20 cellular contexts compared by ENCODE assay signal in the genomic region with DNA sequence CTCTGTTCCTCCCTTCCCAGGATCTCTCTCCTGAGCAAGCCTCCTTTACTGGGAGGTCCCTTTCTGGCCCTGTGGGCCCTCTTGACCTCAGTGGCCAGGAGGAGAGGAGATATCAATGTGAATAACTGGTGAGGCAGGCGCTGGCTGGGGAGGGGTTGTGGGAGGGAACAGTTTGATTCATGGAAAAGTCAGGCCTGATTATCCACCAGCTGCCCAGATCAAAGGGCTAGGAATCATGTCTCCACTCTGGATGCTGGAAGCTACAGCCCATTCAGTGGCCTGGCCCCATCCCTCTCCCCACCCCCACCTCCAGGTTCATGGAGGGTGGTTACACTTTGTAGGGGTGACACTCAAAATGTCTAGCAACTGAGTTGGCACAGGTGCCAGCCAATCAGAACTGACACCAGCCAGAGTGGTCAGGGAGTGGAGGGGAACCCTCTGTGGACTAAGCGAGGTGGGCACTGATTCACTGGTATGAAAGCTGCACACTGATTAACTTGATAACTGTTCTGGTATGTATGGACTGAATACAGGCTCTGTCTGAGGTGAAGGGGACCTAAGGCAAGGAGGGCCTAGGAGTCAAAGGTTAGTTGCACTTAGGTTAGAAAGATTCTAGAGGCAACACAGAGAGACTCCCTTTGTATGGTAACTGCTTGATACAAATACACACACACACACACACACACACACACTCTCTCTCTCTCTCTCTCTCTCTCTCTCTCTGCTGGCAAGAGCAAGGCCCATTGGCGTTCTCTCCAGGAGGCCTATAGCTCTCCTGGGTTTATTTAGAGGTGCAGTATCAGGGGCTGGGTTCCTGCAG. TPM values are rescaled to one million over a fixed set of nuclear protein-coding genes. Genes with fewer than 3 reads are reported as not detected.
DNase-seq lines count a peak whose midpoint lies in the region; FAIRE-seq and TF ChIP-seq lines count a peak whose summit lies in the region.
"Had no signal": no experiment of that assay in that cellular context is flagged by ENCODE, and none has a peak within 500 bp of the region (broad histone marks: within the 10 kb centered on the region; RNA-seq: fewer than 3 reads in every experiment).

No MANE protein-coding gene starts in this region.

- H3K4ac ChIP-seq in trophoblast cell (ENCODE audit: low read depth, low read length) = peak overlapping the region; percentile 16

- peak overlapping the region; percentile 95 for H4K91ac ChIP-seq in trophoblast cell (ENCODE audit: low read depth, low read length)

- peaks cover 17% of the 10 kb centered on the region for H3K79me2 ChIP-seq in trophoblast cell (ENCODE audit: control insufficient read depth, insufficient read depth, low read length, poor library complexity)

- H2BK12ac ChIP-seq in trophoblast cell (ENCODE audit: low read length) = peak overlapping the region; percentile 89

- H3K27me3 ChIP-seq in trophoblast cell (ENCODE audit: insufficient read depth, low read length) (no peaks in the 10 kb centered on the region), A673 (replicated peaks; ENCODE audit: insufficient read depth, low read depth, low read length, poor library complexity) (no peaks in the 10 kb centered on the region)

- peak overlapping the region; percentile 31 for H3K18ac ChIP-seq in trophoblast cell (ENCODE audit: low read length)

- peak overlapping the region; percentile 50 for H3K14ac ChIP-seq in trophoblast cell (ENCODE audit: low read length)

- H2BK120ac ChIP-seq in trophoblast cell (ENCODE audit: insufficient read depth, low read length, poor library complexity) = peak overlapping the region; percentile 89

- WGBS in trophoblast cell (ENCODE audit: extremely low coverage, insufficient coverage, insufficient read length) = no CpG with 5 or more reads among the region's 3 CpGs

- TF ChIP-seq POLR2A in GM12891 (IDR thresholded peaks at IDR 0.05; ENCODE audit: low read depth, low read length) = no peak

- peak overlapping the region; percentile 51 for H2AK5ac ChIP-seq in trophoblast cell (ENCODE audit: low read length)

- peaks cover 52% of the 10 kb centered on the region for H3K79me1 ChIP-seq in trophoblast cell (ENCODE audit: low read length)

- H4K8ac ChIP-seq in trophoblast cell (ENCODE audit: low read depth, low read length) = peak overlapping the region; percentile 64

- FAIRE-seq in GM12891 (lab: Jason Lieb, UNC) = no peak
- FAIRE-seq: GM19239 had no signal

- no peak overlapping the region for H3K23ac ChIP-seq in trophoblast cell (ENCODE audit: low read length)

- no peak for TF ChIP-seq CTCF in HEK293 (tag by site-specific recombination; IDR thresholded peaks at IDR 0.05)
- TF ChIP-seq CTCF in A673 (conservative IDR thresholded peaks at IDR 0.05; ENCODE audit: low read depth, low read length) = no peak

- intact Hi-C loops in A673 (cut with micrococcal nuclease; ENCODE audit: unreplicated experiment) = no loop called here

- no peak overlapping the region for H4K12ac ChIP-seq in trophoblast cell (ENCODE audit: low read depth, low read length)

- CTCF ChIA-PET in HEK293 (lab: Yijun Ruan, JAX) (interaction anchor here (0.9 to 3.9 kb wide), 8 partner anchors 9 to 103 kb away, joined by 3 to 28 read pairs (median 5); no protein-coding TSS in a partner anchor), A673 (lab: Charles Lee) (interaction anchor here (0.6 to 1.3 kb wide), 3 partner anchors 9 to 503 kb away, joined by 3 to 4 read pairs (median 3); no protein-coding TSS in a partner anchor)

- no peak overlapping the region for H3K9ac ChIP-seq in trophoblast cell (ENCODE audit: low read length)
- H3K9ac ChIP-seq: GM23248 had no signal

- no TSS peak for BruUV-seq in A673 (replicated peaks; lab: Mats Ljungman, UMichigan)

- DNase-seq in SK-N-DZ (ENCODE audit: low spot score) (peak; percentile 88), kidney tubule cell (ENCODE audit: low spot score) (peak; percentile 17), trophoblast cell (no peak), kidney glomerular epithelial cell (lab: John Stamatoyannopoulos, UW) (no peak), A673 (ENCODE audit: low spot score) (no peak), GM12891 (ENCODE audit: insufficient read length, low spot score) (no peak), DMS 273 treated with DMSO at 0.1 percent for 48 hours (lab: John Stamatoyannopoulos, UW) (no peak)
- DNase-seq: ACHN; CD8-positive, alpha-beta memory T cell; GM23248; KBM-7; NCI-H1048; NCI-H146; NCI-H2227 treated with DMSO at 0.1 percent for 48 hours; NCI-H526 treated with DMSO at 0.1 percent for 48 hours; NK-92 treated with Interleukin-12 subunit alpha and Interleukin-12 subunit beta, amount 100 ng/mL, for 24 hours had no signal

- H2AFZ ChIP-seq in trophoblast cell (ENCODE audit: insufficient read depth, low read length, poor library complexity) = no peak overlapping the region
- H2AFZ ChIP-seq: GM23248 had no signal

- H3K4me3 ChIP-seq in HEK293 (ENCODE audit: low read depth, low read length) (no peak overlapping the region), trophoblast cell (ENCODE audit: low read depth, low read length) (peak overlapping the region; percentile 10), A673 (ENCODE audit: low read depth, low read length, poor library complexity, severe bottlenecking) (no peak overlapping the region)
- H3K4me3 ChIP-seq: GM23248, SK-N-MC had no signal

- no peaks in the 10 kb centered on the region for H3K9me3 ChIP-seq in HEK293 (ENCODE audit: control insufficient read depth, insufficient read depth, low read depth, low read length)
- peaks cover 4% of the 10 kb centered on the region for H3K9me3 ChIP-seq in trophoblast cell (ENCODE audit: insufficient read depth, low read depth, low read length)
- no peaks in the 10 kb centered on the region for H3K9me3 ChIP-seq in A673 (ENCODE audit: low read depth, low read length, poor library complexity, severe bottlenecking)

- POLR2A ChIA-PET in HEK293 (lab: Yijun Ruan, JAX) (interaction anchor here (1.6 kb wide), 1 partner anchor 13 kb away, joined by 4 read pairs; a partner anchor contains a TSS), A673 (lab: Charles Lee; ENCODE audit: low non-redundant PET) (no interaction called here)

- H3K4me2 ChIP-seq in trophoblast cell (ENCODE audit: low read length) = peak overlapping the region; percentile 38

- H3K27ac ChIP-seq in HEK293 (ENCODE audit: extremely low read depth, low read depth, low read length) = no peak overlapping the region
- peak overlapping the region; percentile 98 for H3K27ac ChIP-seq in trophoblast cell (ENCODE audit: low read depth, low read length)
- H3K27ac ChIP-seq in A673 (ENCODE audit: low read depth, low read length, poor library complexity, severe bottlenecking) = no peak overlapping the region
- H3K27ac ChIP-seq: GM23248, SK-N-MC had no signal

- H3K4me1 ChIP-seq in HEK293 (ENCODE audit: control insufficient read depth, insufficient read depth, low read length) (no peaks in the 10 kb centered on the region; the same call in 1 of the 2 replicates), trophoblast cell (ENCODE audit: control insufficient read depth in 1 of 2, insufficient read depth in 2 of 2, low read length in 2 of 2) (peaks cover 46 to 57% of the 10 kb centered on the region in 2 experiments), A673 (ENCODE audit: insufficient read depth, low read length, poor library complexity, severe bottlenecking) (peaks cover 5% of the 10 kb centered on the region)

- H3K36me3 ChIP-seq in HEK293 (ENCODE audit: control insufficient read depth in 2 of 2, insufficient read depth in 1 of 2, low read length in 2 of 2) = no peaks in the 10 kb centered on the region
- peaks cover 18 to 19% of the 10 kb centered on the region in 2 experiments for H3K36me3 ChIP-seq in trophoblast cell (ENCODE audit: control insufficient read depth in 1 of 2, insufficient read depth in 2 of 2, low read length in 2 of 2)
- H3K36me3 ChIP-seq in A673 (ENCODE audit: insufficient read depth, low read length, poor library complexity, severe bottlenecking) = peaks cover 23% of the 10 kb centered on the region

- H2BK5ac ChIP-seq in trophoblast cell (ENCODE audit: low read depth, low read length, poor library complexity) = peak overlapping the region; percentile 84

TF ChIP-seq in GM12891, 5 proteins besides CTCF, POLR2A, EP300 and RAD21:
- TF ChIP-seq POU2F2 (IDR thresholded peaks at IDR 0.05; ENCODE audit: low read depth, low read length) = no peak
- no peak for TF ChIP-seq SPI1 (IDR thresholded peaks at IDR 0.05; ENCODE audit: low read depth, low read length)
- TF ChIP-seq POLR2AphosphoS5 (IDR thresholded peaks at IDR 0.05; ENCODE audit: low read depth, low read length) = no peak
- TF ChIP-seq TAF1 (IDR thresholded peaks at IDR 0.05; ENCODE audit: low read depth, low read length) = no peak
- no peak for TF ChIP-seq PAX5 (IDR thresholded peaks at IDR 0.05; ENCODE audit: insufficient read depth, low read length, severe bottlenecking)

RNA-seq across cellular contexts. Expression of a gene that starts 4.7 kb away (rescaled TPM):
- polyA plus RNA-seq in SK-N-DZ (2014; cell fraction: cytosol; rRNA removed) = 15.5 and 17.8 TPM in 2 replicates
- polyA plus RNA-seq in SK-N-DZ (2014; cell fraction: nucleus; rRNA removed) = 29.0 and 40.4 TPM in 2 replicates
- 34.4 and 34.6 TPM in 2 replicates for polyA plus RNA-seq in trophoblast cell (2013)
- 38.8 and 42.4 TPM in 2 replicates for total RNA-seq in A673 (2021)
- polyA plus RNA-seq in GM12891 (2012; ENCODE audit: low read depth, missing spikeins) = not detected
- total RNA-seq: Daoy, GM23248 had no signal
- polyA plus RNA-seq: GM23248 had no signal

RNA-seq across cellular contexts. Expression of a gene that starts 13.0 kb away (rescaled TPM):
- 36.3 and 37.5 TPM in 2 replicates for polyA plus RNA-seq in SK-N-DZ (2014; cell fraction: cytosol; rRNA removed)
- 86.9 and 180 TPM in 2 replicates for polyA plus RNA-seq in SK-N-DZ (2014; cell fraction: nucleus; rRNA removed)
- 35.4 and 35.8 TPM in 2 replicates for polyA plus RNA-seq in trophoblast cell (2013)
- 95.7 and 100 TPM in 2 replicates for total RNA-seq in A673 (2021)
- 18.1 TPM for polyA plus RNA-seq in GM12891 (2012; ENCODE audit: low read depth, missing spikeins)

RNA-seq across cellular contexts. Expression of a gene that starts 53.0 kb away (rescaled TPM):
- polyA plus RNA-seq in SK-N-DZ (2014; cell fraction: cytosol; rRNA removed) = 39.6 and 46.1 TPM in 2 replicates
- polyA plus RNA-seq in SK-N-DZ (2014; cell fraction: nucleus; rRNA removed) = 107 and 111 TPM in 2 replicates
- 11.8 and 12.6 TPM in 2 replicates for polyA plus RNA-seq in trophoblast cell (2013)
- total RNA-seq in A673 (2021) = 74.4 and 92.6 TPM in 2 replicates
- 16.2 TPM for polyA plus RNA-seq in GM12891 (2012; ENCODE audit: low read depth, missing spikeins)

Comparison
In these comparisons a context has a peak if more than half of its experiments do, and no peak if none do; other contexts are left out.
1. DNase-seq: peak in SK-N-DZ (single experiment) and kidney tubule cell (single experiment); none in trophoblast cell (0 of 2), kidney glomerular epithelial cell (single experiment), A673 (single experiment), GM12891 (single experiment) and DMS 273 treated with DMSO at 0.1 percent for 48 hours (single experiment).